Comparison of ENCODE assay signal across 8 cellular contexts in the genomic region with DNA sequence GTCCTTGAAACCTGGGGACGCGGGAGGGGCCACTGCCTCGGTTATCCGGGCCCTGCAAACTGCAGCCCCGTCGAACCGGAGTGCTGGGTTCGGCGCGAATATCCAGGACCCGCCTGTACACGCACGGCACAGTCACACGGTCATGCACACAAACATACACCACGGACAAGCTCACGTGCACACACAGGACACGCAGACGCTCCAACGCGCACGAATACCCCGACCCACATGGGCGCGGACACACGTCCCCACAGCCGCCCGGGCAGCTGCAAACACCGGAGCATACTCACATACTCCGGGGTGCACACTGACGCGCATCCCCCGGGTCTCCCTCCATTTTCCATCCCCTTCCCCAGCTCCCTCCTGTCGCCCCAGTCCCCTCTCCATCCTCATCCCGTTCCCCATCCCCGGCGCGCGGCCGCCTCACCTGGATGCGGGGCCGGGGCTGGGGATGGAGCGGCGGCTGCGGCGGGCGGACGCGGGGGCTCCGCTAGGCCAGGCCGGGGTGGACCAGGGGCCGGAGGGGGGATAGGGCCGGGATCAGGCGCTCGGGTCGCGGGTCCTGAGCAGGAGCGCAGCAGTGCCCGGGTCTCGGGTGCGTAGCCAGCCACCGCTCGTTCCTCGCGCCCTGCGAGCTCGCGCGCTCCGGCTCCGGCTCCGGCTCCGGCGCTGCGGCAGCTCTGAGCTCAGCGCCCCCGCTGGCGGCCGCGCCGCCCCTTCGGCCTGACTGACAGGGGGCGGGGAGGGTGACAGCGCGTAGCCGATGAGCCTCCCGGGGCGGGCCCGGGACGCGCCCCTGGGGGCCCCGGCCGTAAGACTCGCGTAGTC. TPM values are rescaled to one million over a fixed set of nuclear protein-coding genes. Genes with fewer than 3 reads are reported as not detected.
DNase-seq lines count a peak whose midpoint lies in the region; ATAC-seq and TF ChIP-seq lines count a peak whose summit lies in the region.

A gene with protein sequence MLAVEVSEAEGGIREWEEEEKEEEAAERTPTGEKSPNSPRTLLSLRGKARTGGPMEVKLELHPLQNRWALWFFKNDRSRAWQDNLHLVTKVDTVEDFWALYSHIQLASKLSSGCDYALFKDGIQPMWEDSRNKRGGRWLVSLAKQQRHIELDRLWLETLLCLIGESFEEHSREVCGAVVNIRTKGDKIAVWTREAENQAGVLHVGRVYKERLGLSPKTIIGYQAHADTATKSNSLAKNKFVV (plus strand): TSS at position 823 of the 828 bp plus-strand sequence. CDS start 12,113 bp downstream, outside the sequence.
A gene (minus strand): TSS at position 682 of the 828 bp plus-strand sequence. CDS start 880 bp downstream, outside the sequence.

- H3K27me3 ChIP-seq in neural progenitor cell (peaks cover 91% of the 10 kb centered on the region), aorta (ENCODE audit: control insufficient read depth in 1 of 2, insufficient read depth in 2 of 2, low read length in 1 of 2) (no peaks in the 10 kb centered on the region)

- WGBS in aorta, 2 donors: 0 to 1% methylated on average over 73 to 94 of the region's 94 CpGs

- H2AFZ ChIP-seq in neural progenitor cell (replicated peaks): peak within 1 kb of the TSS; percentile 27

- peak within 1 kb of the TSS; percentile 32 for H3K4me3 Mint-ChIP-seq in activated CD8-positive, alpha-beta T cell treated with anti-CD3 and anti-CD28 coated beads for 36 hours
- H3K4me3 Mint-ChIP-seq in neural progenitor cell: peak within 1 kb of the TSS; percentile 76

- no peak within 1 kb of the TSS for H3K27ac ChIP-seq in neural progenitor cell
- no peak within 1 kb of the TSS for H3K27ac ChIP-seq in aorta (ENCODE audit: low read depth in 1 of 2, low read length in 2 of 2)

- H3K9me3 Mint-ChIP-seq in activated CD8-positive, alpha-beta T cell treated with anti-CD3 and anti-CD28 coated beads for 36 hours: no peaks in the 10 kb centered on the region
- H3K9me3 Mint-ChIP-seq in neural progenitor cell: peaks cover 2% of the 10 kb centered on the region

- H3K27ac Mint-ChIP-seq in activated CD8-positive, alpha-beta T cell treated with anti-CD3 and anti-CD28 coated beads for 36 hours: no peak within 1 kb of the TSS
- H3K27ac Mint-ChIP-seq in neural progenitor cell: peak within 1 kb of the TSS; percentile 27

- CTCF ChIA-PET in activated CD8-positive, alpha-beta T cell treated with anti-CD3 and anti-CD28 coated beads for 36 hours (lab: Charles Lee): interaction anchor here (0.7 to 2.8 kb wide), 13 partner anchors 8 to 271 kb away, joined by 3 to 9 read pairs (median 5); a partner anchor contains a TSS

- peak; percentile 97 for ATAC-seq in activated CD8-positive, alpha-beta T cell treated with anti-CD3 and anti-CD28 coated beads for 36 hours
- peak; percentile 61 for ATAC-seq in aorta (ENCODE audit: low FRiP score)
- no peak for ATAC-seq in GM19324 (IDR thresholded peaks at IDR 0.05; ENCODE audit: low FRiP score, unreplicated experiment)

- intact Hi-C loops in activated CD8-positive, alpha-beta T cell treated with anti-CD3 and anti-CD28 coated beads for 36 hours (cut with micrococcal nuclease): no loop called here
- intact Hi-C loops in aorta (cut with DNase I): no loop called here

- H3K79me2 ChIP-seq in neural progenitor cell (ENCODE audit: low read depth): no peaks in the 10 kb centered on the region

- peak within 1 kb of the TSS; percentile 84 for H3K4me2 ChIP-seq in neural progenitor cell

- DNase-seq in activated T-cell treated with anti-CD3 and anti-CD28 coated beads for 24 hours (ENCODE audit: low read depth): peak; percentile 48
- no peak for DNase-seq in activated T-cell treated with anti-CD3 and anti-CD28 coated beads for 4 hours
- peak; percentile 85 for DNase-seq in HuH-7.5 (ENCODE audit: low spot score)
- peak; percentile 76 for DNase-seq in activated CD8-positive, alpha-beta T cell treated with anti-CD3 and anti-CD28 coated beads for 36 hours
- peak; percentile 22 for DNase-seq in fibroblast of gingiva (ENCODE audit: low read depth)
- peak; percentile 87 for DNase-seq in neural progenitor cell (ENCODE audit: low spot score)
- no peak for DNase-seq in aorta

- peaks cover 17% of the 10 kb centered on the region for H3K4me1 Mint-ChIP-seq in activated CD8-positive, alpha-beta T cell treated with anti-CD3 and anti-CD28 coated beads for 36 hours (ENCODE audit: low read depth)
- H3K4me1 Mint-ChIP-seq in neural progenitor cell: peaks cover 36% of the 10 kb centered on the region

- H4K20me1 ChIP-seq in neural progenitor cell (ENCODE audit: low read depth): peaks cover 23% of the 10 kb centered on the region

- no peaks in the 10 kb centered on the region for H3K9me3 ChIP-seq in neural progenitor cell (ENCODE audit: low read depth)
- no peaks in the 10 kb centered on the region for H3K9me3 ChIP-seq in aorta (ENCODE audit: control insufficient read depth, low read length)

- H3K4me1 ChIP-seq in neural progenitor cell: peaks cover 24% of the 10 kb centered on the region
- H3K4me1 ChIP-seq in aorta (ENCODE audit: control insufficient read depth in 1 of 2, insufficient read depth in 2 of 2, low read length in 2 of 2): no peaks in the 10 kb centered on the region

- H3K36me3 ChIP-seq in neural progenitor cell (no peaks in the 10 kb centered on the region), aorta (ENCODE audit: control insufficient read depth in 1 of 2, insufficient read depth in 2 of 2, low read length in 1 of 2) (no peaks in the 10 kb centered on the region)

- H3K36me3 Mint-ChIP-seq in activated CD8-positive, alpha-beta T cell treated with anti-CD3 and anti-CD28 coated beads for 36 hours (ENCODE audit: low read depth): no peaks in the 10 kb centered on the region
- no peaks in the 10 kb centered on the region for H3K36me3 Mint-ChIP-seq in neural progenitor cell

- no peak within 1 kb of the TSS for H3K9ac ChIP-seq in neural progenitor cell

- peaks cover 61% of the 10 kb centered on the region for H3K27me3 Mint-ChIP-seq in activated CD8-positive, alpha-beta T cell treated with anti-CD3 and anti-CD28 coated beads for 36 hours
- peaks cover 72% of the 10 kb centered on the region for H3K27me3 Mint-ChIP-seq in neural progenitor cell (ENCODE audit: insufficient read depth, low read depth)

- H3K4me3 ChIP-seq in neural progenitor cell (peak within 1 kb of the TSS; percentile 54), aorta (ENCODE audit: low read length in 2 of 2) (peak within 1 kb of the TSS in 1 of 2 donors; percentile 5)

- peaks cover 24% of the 10 kb centered on the region for H3F3A ChIP-seq in neural progenitor cell (ENCODE audit: low read depth)

- POLR2A ChIA-PET in activated CD8-positive, alpha-beta T cell treated with anti-CD3 and anti-CD28 coated beads for 36 hours (lab: Charles Lee): interaction anchor here (1.0 to 1.4 kb wide), 3 partner anchors 9 to 39 kb away, joined by 3 to 4 read pairs (median 3); a partner anchor contains a TSS

- TF ChIP-seq CTCF in activated CD8-positive, alpha-beta T cell treated with anti-CD3 and anti-CD28 coated beads for 36 hours (IDR thresholded peaks at IDR 0.05): no peak
- peak; percentile 16 for TF ChIP-seq CTCF in neural progenitor cell (IDR thresholded peaks at IDR 0.05)

RNA-seq across cellular contexts. Expression of the first gene that starts in this region (rescaled TPM):
- total RNA-seq in activated CD8-positive, alpha-beta T cell treated with anti-CD3 and anti-CD28 coated beads for 36 hours: not detected
- total RNA-seq in neural progenitor cell (ENCODE audit: low replicate concordance) (0.06 and 0.68 TPM in 2 replicates), aorta (not detected)
- polyA plus RNA-seq in aorta: not detected

RNA-seq across cellular contexts. Expression of the second gene that starts in this region (rescaled TPM):
- under 1 TPM; 0.69 to 0.79 TPM for total RNA-seq in activated CD8-positive, alpha-beta T cell treated with anti-CD3 and anti-CD28 coated beads for 36 hours
- total RNA-seq in neural progenitor cell (ENCODE audit: low replicate concordance) (1.1 TPM in 1 of 2 replicates, not detected in the other), aorta (not detected)
- polyA plus RNA-seq in aorta: not detected

Comparison
In these comparisons a context has a peak if more than half of its experiments do, and no peak if none do; other contexts are left out.
1. DNase-seq: peak in activated T-cell treated with anti-CD3 and anti-CD28 coated beads for 24 hours (single experiment), HuH-7.5 (single experiment), fibroblast of gingiva (single experiment) and neural progenitor cell (single experiment); none in activated T-cell treated with anti-CD3 and anti-CD28 coated beads for 4 hours (single experiment) and aorta (0 of 2).
2. Peak in DNase-seq and ATAC-seq in activated CD8-positive, alpha-beta T cell treated with anti-CD3 and anti-CD28 coated beads for 36 hours; RNA of the genes that start here not detected or under 1 TPM.
3. Peak in ATAC-seq in aorta; RNA of the genes that start here not detected or under 1 TPM.